Comparison of ENCODE assay signal across 35 cellular contexts in genomic region chr17:82353484-82353883, GRCh38. TPM values are rescaled to one million over a fixed set of nuclear protein-coding genes. Genes with fewer than 3 reads are reported as not detected.
"Had no signal": no experiment of that assay in that cellular context is flagged by ENCODE, and none has a peak within 500 bp of the region (broad histone marks: within the 10 kb centered on the region; RNA-seq: fewer than 3 reads in every experiment).

No MANE protein-coding gene starts in this region.

- H3K36me3 ChIP-seq: adrenal gland, ascending aorta, brain microvascular endothelial cell, sigmoid colon, thoracic aorta, vagina, WERI-Rb-1 had no signal

- H3K4me3 ChIP-seq: adrenal gland, ascending aorta, lung, sigmoid colon, smooth muscle cell, thoracic aorta, vagina had no signal

- H3K9me3 Mint-ChIP-seq: activated T-cell treated with anti-CD3 and anti-CD28 coated beads, Interleukin-2, amount 50 U/mL, for 4 hours; activated T-helper 2 cell treated with anti-CD3 and anti-CD28 coated beads, Interferon-gamma antibody, Interleukin-2, Interleukin-4, amounts not matched to agents 10 μg/mL and 5 μg/mL and 100 μg/mL, durations not matched to agents 14 hours and 24 hours and 36 hours; naive B cell; type B pancreatic cell had no signal

- H3K36me3 Mint-ChIP-seq: activated naive CD8-positive, alpha-beta T cell; naive B cell; type B pancreatic cell had no signal

- H3K4me1 ChIP-seq: adrenal gland had no signal

- H3K9me3 ChIP-seq: adrenal gland, ascending aorta, sigmoid colon, thoracic aorta, vagina had no signal

- H3K27me3 ChIP-seq: ascending aorta, brain microvascular endothelial cell, vagina had no signal

- H3K27ac ChIP-seq: adrenal gland, ascending aorta, brain microvascular endothelial cell, foreskin keratinocyte, sigmoid colon, thoracic aorta, vagina, WERI-Rb-1 had no signal

- DNase-seq: activated CD4-positive, alpha-beta T cell treated with anti-CD3 and anti-CD28 coated beads for 1 hour; activated CD4-positive, alpha-beta T cell treated with anti-CD3 and anti-CD28 coated beads, Interleukin-2, amount 50 U/mL, for 48 hours; activated CD8-positive, alpha-beta memory T cell treated with anti-CD3 and anti-CD28 coated beads, Interleukin-2, amount 50 U/mL, for 48 hours; activated naive CD4-positive, alpha-beta T cell; activated T-cell treated with anti-CD3 and anti-CD28 coated beads, Interleukin-2, amount 50 U/mL, for 4 hours; adrenal gland; brain microvascular endothelial cell; effector memory CD4-positive, alpha-beta T cell; foreskin keratinocyte; naive B cell; occipital lobe; sigmoid colon; stimulated activated CD4-positive, alpha-beta T cell treated with anti-CD3 and anti-CD28 coated beads, Interleukin-15, amount 100 ng/mL, for 24 hours; stimulated activated CD4-positive, alpha-beta T cell treated with anti-CD3 and anti-CD28 coated beads, Interleukin-2, amount 100 ng/mL, for 48 hours; stimulated activated naive CD4-positive, alpha-beta T cell treated with Interleukin-2 at 50 U/mL for 16 hours; WERI-Rb-1 had no signal

- H3K27ac Mint-ChIP-seq: activated naive CD8-positive, alpha-beta T cell; activated T-helper 2 cell treated with anti-CD3 and anti-CD28 coated beads, Interferon-gamma antibody, Interleukin-2, Interleukin-4, amounts not matched to agents 10 μg/mL and 5 μg/mL and 100 μg/mL, durations not matched to agents 14 hours and 24 hours and 36 hours; type B pancreatic cell had no signal

- H3K4me3 Mint-ChIP-seq: activated naive CD8-positive, alpha-beta T cell; activated T-cell treated with anti-CD3 and anti-CD28 coated beads, Interleukin-2, amount 50 U/mL, for 4 hours; naive B cell; type B pancreatic cell had no signal

RNA-seq across cellular contexts. Expression of gene TEX19, which starts 5.6 kb away (rescaled TPM):
- total RNA-seq: activated CD8-positive, alpha-beta memory T cell treated with anti-CD3 and anti-CD28 coated beads for 36 hours; activated T-helper 2 cell treated with anti-CD3 and anti-CD28 coated beads, Interferon-gamma antibody, Interleukin-2, Interleukin-4, amounts not matched to agents 10 μg/mL and 5 μg/mL and 100 μg/mL, durations not matched to agents 14 hours and 24 hours and 36 hours; ascending aorta; dermis microvascular lymphatic vessel endothelial cell; glomerular endothelial cell; kidney epithelial cell; left lobe of liver; lung; mesenteric fat pad; mucosa of gallbladder; occipital lobe; posterior vena cava; sigmoid colon; smooth muscle cell; thoracic aorta; vagina had no signal
- polyA plus RNA-seq: adrenal gland, neural cell, smooth muscle cell had no signal

RNA-seq across cellular contexts. Expression of gene UTS2R, which starts 18.1 kb away (rescaled TPM):
- total RNA-seq: activated CD8-positive, alpha-beta memory T cell treated with anti-CD3 and anti-CD28 coated beads for 36 hours; activated T-cell treated with anti-CD3 and anti-CD28 coated beads, Interleukin-2, amount 50 U/mL, for 4 hours; activated T-helper 2 cell treated with anti-CD3 and anti-CD28 coated beads, Interferon-gamma antibody, Interleukin-2, Interleukin-4, amounts not matched to agents 10 μg/mL and 5 μg/mL and 100 μg/mL, durations not matched to agents 14 hours and 24 hours and 36 hours; adrenal gland; ascending aorta; dermis microvascular lymphatic vessel endothelial cell; foreskin keratinocyte; glomerular endothelial cell; kidney epithelial cell; left lobe of liver; mesenteric fat pad; mucosa of gallbladder; occipital lobe; posterior vena cava; sigmoid colon; smooth muscle cell; vagina had no signal
- polyA plus RNA-seq: adrenal gland, esophagus, foreskin keratinocyte, lung, neural cell, sigmoid colon, smooth muscle cell had no signal

RNA-seq across cellular contexts. Expression of gene SECTM1, which starts 19.9 kb away (rescaled TPM):
- total RNA-seq: kidney epithelial cell, smooth muscle cell had no signal
- polyA plus RNA-seq: neural cell had no signal

RNA-seq across cellular contexts. Expression of gene CD7, which starts 36.1 kb away (rescaled TPM):
- total RNA-seq: dermis microvascular lymphatic vessel endothelial cell, foreskin keratinocyte, glomerular endothelial cell, kidney epithelial cell, occipital lobe, renal cortical epithelial cell, smooth muscle cell had no signal
- polyA plus RNA-seq: foreskin keratinocyte, neural cell had no signal
